8 cellular contexts compared by ENCODE assay signal in the genomic region with DNA sequence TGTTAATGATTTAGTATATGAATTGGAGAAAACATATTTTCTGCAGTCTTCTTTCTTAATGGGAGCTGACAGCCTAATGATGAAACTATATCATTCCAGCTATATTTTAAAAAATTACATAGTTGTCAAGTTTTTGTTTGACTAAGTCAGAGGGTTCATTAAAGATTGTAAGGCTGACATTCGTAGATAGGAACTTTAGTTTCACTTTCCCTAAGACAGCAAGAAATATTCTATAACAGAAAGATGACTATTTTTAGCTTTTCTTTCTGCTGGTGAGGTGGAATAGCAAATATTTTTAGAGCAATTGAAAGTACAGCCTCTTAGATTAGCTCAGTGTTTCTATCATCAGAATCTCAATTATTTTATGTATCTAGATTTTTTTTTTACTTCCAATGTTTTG.
DNase-seq lines count a peak whose midpoint lies in the region; ATAC-seq and TF ChIP-seq lines count a peak whose summit lies in the region.

No MANE protein-coding gene starts in this region.

- H3K4me3 ChIP-seq in left ventricle myocardium inferior (peak overlapping the region; percentile 54), suprapubic skin (peak overlapping the region; percentile 30)

- H3K27me3 ChIP-seq in left ventricle myocardium inferior (ENCODE audit: low read depth): no peaks in the 10 kb centered on the region
- H3K27me3 ChIP-seq in suprapubic skin: no peaks in the 10 kb centered on the region

- H3K9me3 ChIP-seq in left ventricle myocardium inferior (replicated peaks): no peaks in the 10 kb centered on the region
- H3K9me3 ChIP-seq in suprapubic skin: no peaks in the 10 kb centered on the region

- ATAC-seq in activated CD8-positive, alpha-beta T cell treated with anti-CD3 and anti-CD28 coated beads for 36 hours: peak; percentile 62
- ATAC-seq in HG03432 (IDR thresholded peaks at IDR 0.05; ENCODE audit: unreplicated experiment): no peak

- no peak for TF ChIP-seq EP300 in suprapubic skin (IDR thresholded peaks at IDR 0.05)

- TF ChIP-seq POLR2A in suprapubic skin (IDR thresholded peaks at IDR 0.05): no peak

- no peak for TF ChIP-seq CTCF in activated CD8-positive, alpha-beta T cell treated with anti-CD3 and anti-CD28 coated beads for 36 hours (IDR thresholded peaks at IDR 0.05)
- TF ChIP-seq CTCF in left ventricle myocardium inferior (IDR thresholded peaks at IDR 0.05; ENCODE audit: borderline replicate concordance) (no peak), suprapubic skin (IDR thresholded peaks at IDR 0.05) (no peak)

- H3K4me1 ChIP-seq in left ventricle myocardium inferior (peaks cover 48% of the 10 kb centered on the region), suprapubic skin (peaks cover 30% of the 10 kb centered on the region)

- H3K9me3 Mint-ChIP-seq in activated CD4-positive, alpha-beta T cell treated with anti-CD3 and anti-CD28 coated beads, Interleukin-2, amount 10 ng/mL, durations not matched to agents 24 days and 14 days: peaks cover 9% of the 10 kb centered on the region
- peaks cover 3% of the 10 kb centered on the region for H3K9me3 Mint-ChIP-seq in activated CD8-positive, alpha-beta T cell treated with anti-CD3 and anti-CD28 coated beads for 36 hours

- intact Hi-C loops in activated CD4-positive, alpha-beta T cell treated with anti-CD3 and anti-CD28 coated beads, Interleukin-2, amount 10 ng/mL, durations not matched to agents 24 days and 14 days (cut with micrococcal nuclease): loop anchor here (10.0 kb wide), 1 partner anchor 60 kb away; the partner anchor contains the start of gene PIAS1
- intact Hi-C loops in activated CD8-positive, alpha-beta T cell treated with anti-CD3 and anti-CD28 coated beads for 36 hours (cut with micrococcal nuclease): no loop called here
- intact Hi-C loops in left ventricle myocardium inferior (cut with micrococcal nuclease): no loop called here

- WGBS in suprapubic skin: 0% methylated on average over 1 of the region's 1 CpG

- POLR2A ChIA-PET in activated CD8-positive, alpha-beta T cell treated with anti-CD3 and anti-CD28 coated beads for 36 hours (lab: Charles Lee): no interaction called here

- CTCF ChIA-PET in activated CD8-positive, alpha-beta T cell treated with anti-CD3 and anti-CD28 coated beads for 36 hours (lab: Charles Lee): interaction anchor here (0.7 to 2.2 kb wide), 3 partner anchors 60 to 251 kb away, joined by 3 to 7 read pairs (median 3); partner anchors contain the start of gene PIAS1

- no peaks in the 10 kb centered on the region for H3K27me3 Mint-ChIP-seq in activated CD4-positive, alpha-beta T cell treated with anti-CD3 and anti-CD28 coated beads, Interleukin-2, amount 10 ng/mL, durations not matched to agents 24 days and 14 days
- no peaks in the 10 kb centered on the region for H3K27me3 Mint-ChIP-seq in activated CD8-positive, alpha-beta T cell treated with anti-CD3 and anti-CD28 coated beads for 36 hours

- H3K36me3 ChIP-seq in left ventricle myocardium inferior (no peaks in the 10 kb centered on the region), suprapubic skin (no peaks in the 10 kb centered on the region)

- H3K4me3 Mint-ChIP-seq in activated CD4-positive, alpha-beta T cell treated with anti-CD3 and anti-CD28 coated beads, Interleukin-2, amount 10 ng/mL, durations not matched to agents 24 days and 14 days: peak overlapping the region; percentile 79
- peak overlapping the region; percentile 70 for H3K4me3 Mint-ChIP-seq in activated CD8-positive, alpha-beta T cell treated with anti-CD3 and anti-CD28 coated beads for 36 hours

- peaks cover 22% of the 10 kb centered on the region for H3K36me3 Mint-ChIP-seq in activated CD4-positive, alpha-beta T cell treated with anti-CD3 and anti-CD28 coated beads, Interleukin-2, amount 10 ng/mL, durations not matched to agents 24 days and 14 days (ENCODE audit: low read depth)
- H3K36me3 Mint-ChIP-seq in activated CD8-positive, alpha-beta T cell treated with anti-CD3 and anti-CD28 coated beads for 36 hours (ENCODE audit: low read depth): peaks cover 25% of the 10 kb centered on the region

- H3K27ac ChIP-seq in left ventricle myocardium inferior (replicated peaks) (peak overlapping the region; percentile 58), suprapubic skin (no peak overlapping the region)

- H3K27ac Mint-ChIP-seq in activated CD4-positive, alpha-beta T cell treated with anti-CD3 and anti-CD28 coated beads, Interleukin-2, amount 10 ng/mL, durations not matched to agents 24 days and 14 days: no peak overlapping the region
- peak overlapping the region; percentile 51 for H3K27ac Mint-ChIP-seq in activated CD8-positive, alpha-beta T cell treated with anti-CD3 and anti-CD28 coated beads for 36 hours

- peaks cover 26% of the 10 kb centered on the region for H3K4me1 Mint-ChIP-seq in activated CD4-positive, alpha-beta T cell treated with anti-CD3 and anti-CD28 coated beads, Interleukin-2, amount 10 ng/mL, durations not matched to agents 24 days and 14 days
- H3K4me1 Mint-ChIP-seq in activated CD8-positive, alpha-beta T cell treated with anti-CD3 and anti-CD28 coated beads for 36 hours (ENCODE audit: low read depth): peaks cover 59% of the 10 kb centered on the region

- no peak for DNase-seq in activated CD4-positive, alpha-beta T cell treated with anti-CD3 and anti-CD28 coated beads, Interleukin-2, amount 10 ng/mL, durations not matched to agents 24 days and 14 days
- DNase-seq in activated CD4-positive, alpha-beta T cell treated with anti-CD3 and anti-CD28 coated beads for 48 hours: no peak
- no peak for DNase-seq in activated CD8-positive, alpha-beta T cell treated with anti-CD3 and anti-CD28 coated beads for 36 hours
- DNase-seq in left ventricle myocardium inferior: no peak
- DNase-seq in suprapubic skin (ENCODE audit: low spot score in 2 of 2): no peak
- DNase-seq in NCI-H345 (lab: John Stamatoyannopoulos, UW): no peak
- no peak for DNase-seq in stimulated activated CD4-positive, alpha-beta T cell treated with anti-CD3 and anti-CD28 coated beads, Interleukin-1b, Interleukin-23, amount 100 ng/mL, for 48 hours
